In genomic region chr5:90709323-90710148, GRCh38 we compare ENCODE assay signal across 8 cellular contexts.
DNase-seq lines count a peak whose midpoint lies in the region; ATAC-seq and TF ChIP-seq lines count a peak whose summit lies in the region.

No MANE protein-coding gene starts in this region.

- H3K27ac ChIP-seq in RWPE1 (no peak overlapping the region), esophagus muscularis mucosa (replicated peaks in 1 of 4) (no peak overlapping the region)

- no peaks in the 10 kb centered on the region for H3K36me3 ChIP-seq in esophagus muscularis mucosa

- no peaks in the 10 kb centered on the region for H3K9me3 ChIP-seq in esophagus muscularis mucosa

- no peak overlapping the region for H3K4me3 ChIP-seq in esophagus muscularis mucosa

- ATAC-seq in GM18873 (IDR thresholded peaks at IDR 0.05; ENCODE audit: low FRiP score, unreplicated experiment), result peak; percentile 52
- peak; percentile 76 for ATAC-seq in HG03439 (IDR thresholded peaks at IDR 0.05; ENCODE audit: unreplicated experiment)
- no peak for ATAC-seq in GM21423 (IDR thresholded peaks at IDR 0.05; ENCODE audit: unreplicated experiment)

- POLR2A ChIA-PET in RWPE1 (lab: Yijun Ruan, JAX; ENCODE audit: low non-redundant PET), result no interaction called here

- TF ChIP-seq EP300 in esophagus muscularis mucosa (IDR thresholded peaks at IDR 0.05), result no peak

- no peaks in the 10 kb centered on the region for H3K4me1 ChIP-seq in esophagus muscularis mucosa

- intact Hi-C loops in esophagus muscularis mucosa (cut with DNase I), result no loop called here

- peak; percentile 61 for DNase-seq in D341Med (ENCODE audit: low spot score)
- peak; percentile 63 for DNase-seq in RWPE1 (ENCODE audit: low spot score)
- no peak for DNase-seq in esophagus muscularis mucosa (ENCODE audit: extremely low spot score)
- peak; percentile 24 for DNase-seq in non-pigmented ciliary epithelial cell (ENCODE audit: low read depth)
- no peak for DNase-seq in stimulated activated CD4-positive, alpha-beta T cell treated with anti-CD3 and anti-CD28 coated beads, Interleukin-12 subunit alpha, Interleukin-12 subunit beta, amount 100 ng/mL, for 4 hours

- WGBS in esophagus muscularis mucosa, result 95% methylated on average over 1 of the region's 1 CpG

- CTCF ChIA-PET in RWPE1 (lab: Yijun Ruan, JAX), result interaction anchor here (0.6 to 2.9 kb wide), 5 partner anchors 9 to 335 kb away, joined by 3 to 24 read pairs (median 3); no protein-coding TSS in a partner anchor

- peak; percentile 85 for TF ChIP-seq CTCF in RWPE1 (conservative IDR thresholded peaks at IDR 0.05; ENCODE audit: low read depth)
- peak; percentile 35 to 50 (median 36) for TF ChIP-seq CTCF in esophagus muscularis mucosa (IDR thresholded peaks at IDR 0.05)

- no peak for TF ChIP-seq POLR2A in esophagus muscularis mucosa (IDR thresholded peaks at IDR 0.05; ENCODE audit: low read depth)

- H3K27me3 ChIP-seq in esophagus muscularis mucosa, result no peaks in the 10 kb centered on the region

Comparison
In these comparisons a context has a peak if more than half of its experiments do, and no peak if none do; other contexts are left out.
1. DNase-seq: peak in D341Med (single experiment), RWPE1 (single experiment) and non-pigmented ciliary epithelial cell (single experiment); none in esophagus muscularis mucosa (single experiment) and stimulated activated CD4-positive, alpha-beta T cell treated with anti-CD3 and anti-CD28 coated beads, Interleukin-12 subunit alpha, Interleukin-12 subunit beta, amount 100 ng/mL, for 4 hours (single experiment).